ENCODE assay signal across 19 cellular contexts in genomic region chr17:50471009-50471905, GRCh38. TPM values are rescaled to one million over a fixed set of nuclear protein-coding genes. Genes with fewer than 3 reads are reported as not detected.
DNase-seq lines count a peak whose midpoint lies in the region; ATAC-seq and TF ChIP-seq lines count a peak whose summit lies in the region.
"Had no signal": no experiment of that assay in that cellular context is flagged by ENCODE, and none has a peak within 500 bp of the region (broad histone marks: within the 10 kb centered on the region; RNA-seq: fewer than 3 reads in every experiment).

No MANE protein-coding gene starts in this region.

- H3K9me3 Mint-ChIP-seq in IgD-negative memory B cell (no peaks in the 10 kb centered on the region), chondrocyte (ENCODE audit: low read depth) (no peaks in the 10 kb centered on the region)
- H3K9me3 Mint-ChIP-seq: activated CD4-positive, alpha-beta T cell treated with anti-CD3 and anti-CD28 coated beads, Interleukin-2, amount 10 ng/mL, durations not matched to agents 7 days and 5 days; activated naive CD4-positive, alpha-beta T cell treated with anti-CD3 and anti-CD28 coated beads for 36 hours had no signal

- H3K4me2 ChIP-seq in BLaER1 treated with 17β-estradiol and CSF1 and Interleukin-3, amounts not matched to agents 10 nM and 100 nM, result peak overlapping the region in 10 of 11 experiments; percentile 17 to 68 (median 50); a peak in 18 of 22 replicates

- ATAC-seq in GM21825 (IDR thresholded peaks at IDR 0.05; ENCODE audit: unreplicated experiment) (no peak), GM18505 (IDR thresholded peaks at IDR 0.05; ENCODE audit: unreplicated experiment) (no peak)
- ATAC-seq: HCT116 had no signal

- intact Hi-C loops in posterior vena cava (cut with DNase I), result no loop called here

- peaks cover 9% of the 10 kb centered on the region for H3K27me3 Mint-ChIP-seq in IgD-negative memory B cell
- peaks cover 2% of the 10 kb centered on the region for H3K27me3 Mint-ChIP-seq in chondrocyte (ENCODE audit: low read depth)

- H3K36me3 ChIP-seq in BLaER1 treated with 17β-estradiol and CSF1 and Interleukin-3, amounts not matched to agents 10 nM and 100 nM, result peaks cover 0 to 32% (median 0%) of the 10 kb centered on the region in 11 experiments; a peak in 5 of 22 replicates

- no peak for TF ChIP-seq POLR2A in GM18505 (IDR thresholded peaks at IDR 0.05; ENCODE audit: borderline replicate concordance, extremely low read depth, insufficient read depth, insufficient read length)

- peak overlapping the region in 5 of 11 experiments; percentile 13 to 33 (median 18); a peak in 3 of 22 replicates for H3K9ac ChIP-seq in BLaER1 treated with 17β-estradiol and CSF1 and Interleukin-3, amounts not matched to agents 10 nM and 100 nM

- peak overlapping the region in 1 of 11 experiments; percentile 22; a peak in 1 of 22 replicates for H3K27ac ChIP-seq in BLaER1 treated with 17β-estradiol and CSF1 and Interleukin-3, amounts not matched to agents 10 nM and 100 nM
- H3K27ac ChIP-seq: coronary artery, vagina had no signal

- no peak overlapping the region for H3K4me3 ChIP-seq in BLaER1 treated with 17β-estradiol and CSF1 and Interleukin-3, amounts not matched to agents 10 nM and 100 nM
- H3K4me3 ChIP-seq: coronary artery, vagina had no signal

- H3K27ac Mint-ChIP-seq in IgD-negative memory B cell (peak overlapping the region in 2 of 3 donors; percentile 46 to 94), chondrocyte (ENCODE audit: unreplicated experiment) (no peak overlapping the region)
- H3K27ac Mint-ChIP-seq: activated CD4-positive, alpha-beta T cell treated with anti-CD3 and anti-CD28 coated beads, Interleukin-2, amount 10 ng/mL, durations not matched to agents 7 days and 5 days; activated naive CD4-positive, alpha-beta T cell treated with anti-CD3 and anti-CD28 coated beads for 36 hours had no signal

- H3K36me3 Mint-ChIP-seq in IgD-negative memory B cell, result peaks cover 12% of the 10 kb centered on the region
- peaks cover 2% of the 10 kb centered on the region for H3K36me3 Mint-ChIP-seq in chondrocyte (ENCODE audit: low read depth)

- H3K27me3 ChIP-seq in BLaER1 treated with 17β-estradiol and CSF1 and Interleukin-3, amounts not matched to agents 10 nM and 100 nM, result peaks cover 16 to 36% (median 28%) of the 10 kb centered on the region in 11 experiments
- H3K27me3 ChIP-seq: vagina had no signal

- TF ChIP-seq CTCF in chondrocyte (IDR thresholded peaks at IDR 0.05), result no peak

- H3K4me3 Mint-ChIP-seq in IgD-negative memory B cell (peak overlapping the region in 3 of 4 donors; percentile 32 to 75 (median 60)), chondrocyte (ENCODE audit: unreplicated experiment) (no peak overlapping the region)
- H3K4me3 Mint-ChIP-seq: activated CD4-positive, alpha-beta T cell treated with anti-CD3 and anti-CD28 coated beads, Interleukin-2, amount 10 ng/mL, durations not matched to agents 7 days and 5 days; activated naive CD4-positive, alpha-beta T cell treated with anti-CD3 and anti-CD28 coated beads for 36 hours had no signal

- peaks cover 10 to 27% (median 15%) of the 10 kb centered on the region in 10 experiments; a peak in 19 of 20 replicates for H3K4me1 ChIP-seq in BLaER1 treated with 17β-estradiol and CSF1 and Interleukin-3, amounts not matched to agents 10 nM and 100 nM

- H3K4me1 Mint-ChIP-seq in IgD-negative memory B cell (peaks cover 9 to 24% (median 16%) of the 10 kb centered on the region in 3 donors), chondrocyte (ENCODE audit: low read depth) (peaks cover 3% of the 10 kb centered on the region)

- peaks cover 0 to 26% (median 0%) of the 10 kb centered on the region in 11 experiments; a peak in 2 of 22 replicates for H4K20me1 ChIP-seq in BLaER1 treated with 17β-estradiol and CSF1 and Interleukin-3, amounts not matched to agents 10 nM and 100 nM

- DNase-seq in chondrocyte (ENCODE audit: low spot score) (peak; percentile 51), posterior vena cava (ENCODE audit: low spot score) (peak; percentile 76), NCI-H2029 treated with DMSO at 0.1 percent for 48 hours (lab: John Stamatoyannopoulos, UW) (no peak)
- DNase-seq: activated CD4-positive, alpha-beta T cell treated with anti-CD3 and anti-CD28 coated beads, Interleukin-2, amount 10 ng/mL, durations not matched to agents 7 days and 5 days; activated naive CD4-positive, alpha-beta T cell treated with anti-CD3 and anti-CD28 coated beads for 36 hours; kidney; NCI-H446; nucleus accumbens; stimulated activated CD4-positive, alpha-beta T cell treated with anti-CD3 and anti-CD28 coated beads, Interleukin-1b, Interleukin-23, amount 100 ng/mL, for 48 hours; SW 1271 had no signal

- H3K9me3 ChIP-seq in BLaER1 treated with 17β-estradiol and CSF1 and Interleukin-3, amounts not matched to agents 10 nM and 100 nM (replicated peaks in 1 of 11), result no peaks in the 10 kb centered on the region
- H3K9me3 ChIP-seq: vagina had no signal

RNA-seq across cellular contexts. Expression of gene CHAD, which starts 2.6 kb away (rescaled TPM):
- polyA plus RNA-seq in IgD-negative memory B cell, result 41.9 TPM
- total RNA-seq in chondrocyte (0.12 TPM in 1 of 3 replicates, not detected in the others), posterior vena cava (under 1 TPM in 1 of 2 donors, not detected in 1; 0.46 TPM)
- total RNA-seq: activated CD4-positive, alpha-beta T cell treated with anti-CD3 and anti-CD28 coated beads, Interleukin-2, amount 10 ng/mL, durations not matched to agents 7 days and 5 days; activated naive CD4-positive, alpha-beta T cell treated with anti-CD3 and anti-CD28 coated beads for 36 hours; Daoy; LHCN-M2; vagina had no signal

RNA-seq across cellular contexts. Expression of gene RSAD1, which starts 7.4 kb away (rescaled TPM):
- 54.4 TPM for polyA plus RNA-seq in IgD-negative memory B cell
- total RNA-seq in chondrocyte, result 28.6 to 33.4 TPM (median 29.8 TPM) in 3 replicates
- total RNA-seq in posterior vena cava, result 10 to 100 TPM; 24.9 to 25.4 TPM

RNA-seq across cellular contexts. Expression of gene MYCBPAP, which starts 37.0 kb away (rescaled TPM):
- 1.3 TPM for polyA plus RNA-seq in IgD-negative memory B cell
- total RNA-seq in chondrocyte, result 0.99 to 1.2 TPM (median 1.00 TPM) in 3 replicates
- under 1 TPM; 0.29 to 0.69 TPM for total RNA-seq in posterior vena cava
- total RNA-seq: vagina had no signal

RNA-seq across cellular contexts. Expression of gene ACSF2, which starts 45.2 kb away (rescaled TPM):
- 28.6 TPM for polyA plus RNA-seq in IgD-negative memory B cell
- total RNA-seq in chondrocyte (17.4 to 22.5 TPM (median 19.9 TPM) in 3 replicates), posterior vena cava (10 to 100 TPM; 13.9 to 14.9 TPM)
